ENCODE assay signal across 7 cellular contexts in genomic region chr16:85898521-85899442, GRCh38. TPM values are rescaled to one million over a fixed set of nuclear protein-coding genes. Genes with fewer than 3 reads are reported as not detected.
DNase-seq lines count a peak whose midpoint lies in the region; ATAC-seq and TF ChIP-seq lines count a peak whose summit lies in the region.

Gene IRF8, plus strand, starts transcription at chr16:85899162. Its CDS starts 3,854 bp downstream, at chr16:85903016.

- POLR2A ChIA-PET in activated CD4-positive, alpha-beta memory T cell treated with anti-CD3 and anti-CD28 coated beads, Interleukin-2, amount 10 ng/mL, durations not matched to agents 7 days and 5 days (lab: Charles Lee) = interaction anchor here (1.4 to 1.9 kb wide), 2 partner anchors 35 to 45 kb away, joined by 3 to 5 read pairs; no protein-coding TSS in a partner anchor

- H3K27ac Mint-ChIP-seq in activated CD4-positive, alpha-beta memory T cell treated with anti-CD3 and anti-CD28 coated beads, Interleukin-2, amount 10 ng/mL, durations not matched to agents 7 days and 5 days = no peak within 1 kb of the TSS

- TF ChIP-seq CTCF in mucosa of descending colon (IDR thresholded peaks at IDR 0.05) = no peak

- H3K9me3 ChIP-seq in ectodermal cell (ENCODE audit: control insufficient read depth, low read length) = no peaks in the 10 kb centered on the region
- no peaks in the 10 kb centered on the region for H3K9me3 ChIP-seq in mucosa of descending colon

- H3K27me3 ChIP-seq in ectodermal cell (ENCODE audit: control insufficient read depth, insufficient read depth, low read length, poor library complexity, severe bottlenecking) = peaks cover 72% of the 10 kb centered on the region

- peaks cover 50% of the 10 kb centered on the region for H3K27me3 Mint-ChIP-seq in activated CD4-positive, alpha-beta memory T cell treated with anti-CD3 and anti-CD28 coated beads, Interleukin-2, amount 10 ng/mL, durations not matched to agents 7 days and 5 days

- H3K27ac ChIP-seq in ectodermal cell (ENCODE audit: insufficient read depth, low read depth, low read length, poor library complexity, severe bottlenecking) = no peak within 1 kb of the TSS

- intact Hi-C loops in mucosa of descending colon (cut with DNase I, micrococcal nuclease) = loop anchor here in 1 of 2 donors (10.0 kb wide), 1 partner anchor 86 kb away; no protein-coding TSS in a partner anchor

- no peaks in the 10 kb centered on the region for H3K9me3 Mint-ChIP-seq in activated CD4-positive, alpha-beta memory T cell treated with anti-CD3 and anti-CD28 coated beads, Interleukin-2, amount 10 ng/mL, durations not matched to agents 7 days and 5 days

- H3K4me3 ChIP-seq in ectodermal cell (ENCODE audit: insufficient read depth, low read depth, low read length) = peak within 1 kb of the TSS; percentile 50
- H3K4me3 ChIP-seq in mucosa of descending colon = peak within 1 kb of the TSS; percentile 60

- DNase-seq in activated CD4-positive, alpha-beta memory T cell treated with anti-CD3 and anti-CD28 coated beads, Interleukin-2, amount 10 ng/mL, durations not matched to agents 7 days and 5 days = peak; percentile 56
- DNase-seq in mucosa of descending colon (peak; percentile 84 to 92 (median 91)), occipital lobe (lab: John Stamatoyannopoulos, UW) (no peak)
- peak; percentile 74 for DNase-seq in stimulated activated CD8-positive, alpha-beta memory T cell treated with anti-CD3 and anti-CD28 coated beads, Interleukin-4, amount 100 ng/mL, for 24 hours (ENCODE audit: low read depth)

- ATAC-seq in HG03460 (IDR thresholded peaks at IDR 0.05; ENCODE audit: unreplicated experiment) = peak; percentile 37
- peak; percentile 88 for ATAC-seq in mucosa of descending colon

- peaks cover 4% of the 10 kb centered on the region for H3K36me3 Mint-ChIP-seq in activated CD4-positive, alpha-beta memory T cell treated with anti-CD3 and anti-CD28 coated beads, Interleukin-2, amount 10 ng/mL, durations not matched to agents 7 days and 5 days (ENCODE audit: low read depth)

- H3K4me1 Mint-ChIP-seq in activated CD4-positive, alpha-beta memory T cell treated with anti-CD3 and anti-CD28 coated beads, Interleukin-2, amount 10 ng/mL, durations not matched to agents 7 days and 5 days = peaks cover 36% of the 10 kb centered on the region

- H3K4me1 ChIP-seq in ectodermal cell (ENCODE audit: control insufficient read depth, insufficient read depth, low read length) (peaks cover 12% of the 10 kb centered on the region), mucosa of descending colon (ENCODE audit: low read depth) (peaks cover 24% of the 10 kb centered on the region)

- peak; percentile 99 for TF ChIP-seq POLR2A in GM19193 (IDR thresholded peaks at IDR 0.05; ENCODE audit: extremely low read depth, insufficient read depth, insufficient read length)

- WGBS in ectodermal cell, 2 experiments = 2% methylated on average over 102 of the region's 102 CpGs

- H3K36me3 ChIP-seq in ectodermal cell (ENCODE audit: control insufficient read depth, insufficient read depth, low read length) = no peaks in the 10 kb centered on the region
- H3K36me3 ChIP-seq in mucosa of descending colon (ENCODE audit: low read depth) = peaks cover 5% of the 10 kb centered on the region

- CTCF ChIA-PET in activated CD4-positive, alpha-beta memory T cell treated with anti-CD3 and anti-CD28 coated beads, Interleukin-2, amount 10 ng/mL, durations not matched to agents 7 days and 5 days (lab: Charles Lee) = interaction anchor here (1.1 to 5.2 kb wide), 2 partner anchors 78 to 79 kb away, joined by 3 to 24 read pairs; no protein-coding TSS in a partner anchor

- peak within 1 kb of the TSS; percentile 62 for H3K4me3 Mint-ChIP-seq in activated CD4-positive, alpha-beta memory T cell treated with anti-CD3 and anti-CD28 coated beads, Interleukin-2, amount 10 ng/mL, durations not matched to agents 7 days and 5 days

RNA-seq across cellular contexts. Expression of gene IRF8, which starts in this region (rescaled TPM):
- total RNA-seq in activated CD4-positive, alpha-beta memory T cell treated with anti-CD3 and anti-CD28 coated beads, Interleukin-2, amount 10 ng/mL, durations not matched to agents 7 days and 5 days = 1 to 10 TPM; 4.8 to 4.9 TPM
- 2.3 TPM for polyA plus RNA-seq in ectodermal cell (2013, experiment 1 of 4)
- polyA plus RNA-seq in ectodermal cell (2013, experiment 2 of 4) = 1.9 TPM
- 1.7 TPM for polyA plus RNA-seq in ectodermal cell (2013, experiment 3 of 4)
- polyA plus RNA-seq in ectodermal cell (2013, experiment 4 of 4) = 1.5 TPM
- total RNA-seq in mucosa of descending colon (10 to 100 TPM; 28.8 to 55.8 (median 36.5) TPM), occipital lobe (9.8 TPM)
